In the genomic region with DNA sequence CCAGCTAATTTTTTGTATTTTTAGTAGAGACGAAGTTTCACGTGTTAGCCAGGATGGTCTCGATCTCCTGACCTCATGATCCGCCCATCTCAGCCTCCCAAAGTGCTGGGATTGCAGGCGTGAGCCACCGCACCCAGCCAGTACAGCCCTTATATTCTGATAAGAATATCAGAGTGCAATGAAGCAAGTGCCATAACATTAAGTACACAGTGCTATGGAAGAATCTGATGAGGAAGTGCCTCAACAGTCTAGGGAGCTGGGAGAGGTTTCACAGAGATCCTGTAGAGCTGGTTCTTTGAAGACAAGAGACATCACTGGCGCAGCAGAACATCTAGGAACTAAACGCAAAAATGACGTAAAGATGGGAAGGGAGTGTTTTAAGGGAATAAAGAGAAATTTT, we compare ENCODE assay signal across 13 cellular contexts. TPM values are rescaled to one million over a fixed set of nuclear protein-coding genes. Genes with fewer than 3 reads are reported as not detected.
DNase-seq lines count a peak whose midpoint lies in the region; ATAC-seq, FAIRE-seq and TF ChIP-seq lines count a peak whose summit lies in the region.
"Had no signal": no experiment of that assay in that cellular context is flagged by ENCODE, and none has a peak within 500 bp of the region (broad histone marks: within the 10 kb centered on the region; RNA-seq: fewer than 3 reads in every experiment).

No MANE protein-coding gene starts in this region.

- SMC1A ChIA-PET in GM12878 (lab: Charles Lee; ENCODE audit: uncharacterized antibody, unreplicated experiment), result interaction anchor here (0.6 to 1.1 kb wide), 2 partner anchors 8 to 250 kb away, joined by 3 read pairs; no protein-coding TSS in a partner anchor

- H4K20me1 ChIP-seq in HCT116 (ENCODE audit: insufficient read depth) (no peaks in the 10 kb centered on the region), GM12878 (ENCODE audit: control insufficient read depth, insufficient read depth) (no peaks in the 10 kb centered on the region)

- H3K4me1 Mint-ChIP-seq in CD14-positive monocyte, result peaks cover 43% of the 10 kb centered on the region
- peaks cover 19 to 65% (median 51%) of the 10 kb centered on the region in 4 donors for H3K4me1 Mint-ChIP-seq in naive thymus-derived CD8-positive, alpha-beta T cell

- intact Hi-C loops in CD14-positive monocyte (cut with micrococcal nuclease) (loop anchor here (2.0 to 10.0 kb wide), 2 partner anchors 65 kb away; partner anchors contain the start of gene FBXO7 (in 2 of the 2)), HCT116 (cut with micrococcal nuclease) (no loop called here), GM12878 (cut with micrococcal nuclease; ENCODE audit: unreplicated experiment) (no loop called here)

- no peak for TF ChIP-seq POLR2A in HCT116 (IDR thresholded peaks at IDR 0.05; ENCODE audit: borderline replicate concordance, extremely low read depth, insufficient read depth, insufficient read length)
- TF ChIP-seq POLR2A in GM12878 (IDR thresholded peaks at IDR 0.05; ENCODE audit: low read depth, low read length), result no peak

- in situ Hi-C loops in GM12878 (cut with MboI) (no loop called here), brain microvascular endothelial cell (cut with HindIII; ENCODE audit: low pct_ligation_motif_present, low sequenced_read_pairs) (no loop called here)

- no peaks in the 10 kb centered on the region for H3K27me3 Mint-ChIP-seq in CD14-positive monocyte (ENCODE audit: low read depth in 3 of 3)
- H3K27me3 Mint-ChIP-seq in naive thymus-derived CD8-positive, alpha-beta T cell, result no peaks in the 10 kb centered on the region

- no peaks in the 10 kb centered on the region for H3K9me3 ChIP-seq in HCT116 (ENCODE audit: control insufficient read depth in 1 of 2, insufficient read depth in 1 of 2, low read depth in 1 of 2, low read length in 2 of 2)
- no peaks in the 10 kb centered on the region for H3K9me3 ChIP-seq in GM12878 (replicated peaks; ENCODE audit: control insufficient read depth, insufficient read depth, low read length)

- DNase-seq in CD14-positive monocyte (ENCODE audit: low spot score), result no peak
- no peak for DNase-seq in HCT116 (ENCODE audit: low read depth, low spot score)
- DNase-seq in GM12878 (ENCODE audit: low read depth, low spot score), result no peak
- DNase-seq in naive thymus-derived CD8-positive, alpha-beta T cell, result no peak
- no peak for DNase-seq in NK-92 (lab: John Stamatoyannopoulos, UW; ENCODE audit: unreplicated experiment)
- DNase-seq in stimulated activated CD4-positive, alpha-beta T cell treated with anti-CD3 and anti-CD28 coated beads, Interleukin-1b, Interleukin-23, amount 100 ng/mL, for 48 hours, result no peak
- DNase-seq in brain microvascular endothelial cell, result no peak
- DNase-seq: activated naive CD4-positive, alpha-beta T cell; dorsolateral prefrontal cortex; midbrain; NCI-H1105 treated with DMSO at 0.1 percent for 48 hours had no signal

- CTCF ChIA-PET in HCT116 (lab: Charles Lee) (no interaction called here), GM12878 (lab: Yijun Ruan, JAX) (interaction anchor here (1.0 to 3.8 kb wide), 2 partner anchors 17 to 65 kb away, joined by 3 to 39 read pairs; partner anchors contain the start of gene FBXO7)

- TF ChIP-seq RAD21 in HCT116 (IDR thresholded peaks at IDR 0.05; ENCODE audit: low read depth) (no peak), GM12878 (IDR thresholded peaks at IDR 0.05; ENCODE audit: insufficient read depth, low read depth, low read length) (no peak)

- H3K36me3 Mint-ChIP-seq in CD14-positive monocyte, result peaks cover 30 to 31% of the 10 kb centered on the region in 2 donors
- peaks cover 0 to 43% (median 13%) of the 10 kb centered on the region in 3 donors for H3K36me3 Mint-ChIP-seq in naive thymus-derived CD8-positive, alpha-beta T cell

- no peak for TF ChIP-seq CTCF in CD14-positive monocyte (IDR thresholded peaks at IDR 0.05)
- TF ChIP-seq CTCF in HCT116 (IDR thresholded peaks at IDR 0.05 in 2 of 3, conservative IDR thresholded peaks at IDR 0.05 in 1 of 3; ENCODE audit: borderline replicate concordance in 1 of 3, insufficient read depth in 1 of 3, low read depth in 2 of 3, low read length in 2 of 3), result no peak
- TF ChIP-seq CTCF in GM12878 (IDR thresholded peaks at IDR 0.05 in 2 of 3, conservative IDR thresholded peaks at IDR 0.05 in 1 of 3; ENCODE audit: control insufficient read depth in 2 of 3, extremely low read depth in 1 of 3, insufficient read depth in 1 of 3, low read depth in 3 of 3, low read length in 3 of 3), result no peak
- no peak for TF ChIP-seq CTCF in brain microvascular endothelial cell (IDR thresholded peaks at IDR 0.05; ENCODE audit: low read depth, low read length, missing control alignments)

- no peak overlapping the region for H3K27ac ChIP-seq in HCT116 (ENCODE audit: low read depth, low read length)
- no peak overlapping the region for H3K27ac ChIP-seq in GM12878 (ENCODE audit: control insufficient read depth, insufficient read depth)
- H3K27ac ChIP-seq in brain microvascular endothelial cell, result no peak overlapping the region

- H3K4me2 ChIP-seq in HCT116 (ENCODE audit: low read length) (peak overlapping the region; percentile 75; the same call in 1 of the 2 replicates), GM12878 (ENCODE audit: control insufficient read depth, insufficient read depth) (peak overlapping the region; percentile 84)

- no peak for ATAC-seq in HCT116
- no peak for ATAC-seq in GM12878
- no peak for ATAC-seq in naive thymus-derived CD8-positive, alpha-beta T cell
- ATAC-seq in HG02571 (IDR thresholded peaks at IDR 0.05; ENCODE audit: unreplicated experiment), result no peak

- no peak overlapping the region for H3K4me3 ChIP-seq in HCT116 (replicated peaks in 1 of 2; ENCODE audit: low read depth in 1 of 2, low read length in 2 of 2)
- peak overlapping the region; percentile 81; the same call in 1 of the 2 replicates for H3K4me3 ChIP-seq in GM12878
- no peak overlapping the region for H3K4me3 ChIP-seq in brain microvascular endothelial cell (ENCODE audit: low read depth, low read length)

- POLR2A ChIA-PET in HCT116 (lab: Charles Lee), result no interaction called here
- POLR2A ChIA-PET in GM12878 (lab: Charles Lee), result no interaction called here
- POLR2A ChIA-PET in naive thymus-derived CD8-positive, alpha-beta T cell (lab: Charles Lee), result no interaction called here

- H3K79me2 ChIP-seq in HCT116 (ENCODE audit: insufficient read depth, low read length) (peaks cover 54% of the 10 kb centered on the region), GM12878 (ENCODE audit: control insufficient read depth, insufficient read depth, low read length) (peaks cover 29% of the 10 kb centered on the region)

- no peaks in the 10 kb centered on the region for H3K9me3 Mint-ChIP-seq in CD14-positive monocyte
- H3K9me3 Mint-ChIP-seq in naive thymus-derived CD8-positive, alpha-beta T cell, result no peaks in the 10 kb centered on the region

- peaks cover 25 to 29% of the 10 kb centered on the region in 2 experiments; a peak in 3 of 4 replicates for H3K36me3 ChIP-seq in HCT116 (ENCODE audit: control insufficient read depth in 1 of 2, insufficient read depth in 2 of 2, low read length in 2 of 2)
- peaks cover 0 to 3% of the 10 kb centered on the region in 2 experiments; a peak in 3 of 4 replicates for H3K36me3 ChIP-seq in GM12878 (ENCODE audit: control insufficient read depth in 2 of 2, insufficient read depth in 2 of 2, low read length in 1 of 2)
- H3K36me3 ChIP-seq in brain microvascular endothelial cell (replicated peaks), result peaks cover 29% of the 10 kb centered on the region

- RAD21 ChIA-PET in HCT116 (lab: Charles Lee; ENCODE audit: low non-redundant PET in 1 of 2, low total read pairs in 2 of 2, uncharacterized antibody in 2 of 2, unreplicated experiment in 2 of 2) (no interaction called here), GM12878 (lab: Charles Lee; ENCODE audit: unreplicated experiment) (interaction anchor here (0.7 kb wide), 1 partner anchor 72 kb away, joined by 3 read pairs; no protein-coding TSS in a partner anchor)

- no peak for FAIRE-seq in GM12878 (lab: Jason Lieb, UNC)
- FAIRE-seq: TTC549 had no signal

- H3K4me3 Mint-ChIP-seq in CD14-positive monocyte, result peak overlapping the region in 1 of 2 donors; percentile 13
- H3K4me3 Mint-ChIP-seq in naive thymus-derived CD8-positive, alpha-beta T cell, result peak overlapping the region; percentile 94 to 99 (median 98)

- no peak for TF ChIP-seq EP300 in GM12878 (IDR thresholded peaks at IDR 0.05; ENCODE audit: borderline replicate concordance in 1 of 2, control insufficient read depth in 1 of 2, low read depth in 2 of 2, low read length in 2 of 2)

- WGBS in GM12878 (ENCODE audit: insufficient coverage, insufficient replicate concordance, low lambda C conversion rate, missing lambda C conversion rate), result 95% methylated on average over 9 of the region's 9 CpGs

- H3K4me1 ChIP-seq in HCT116 (ENCODE audit: control insufficient read depth in 1 of 2, insufficient read depth in 2 of 2, low read length in 2 of 2) (peaks cover 12 to 21% of the 10 kb centered on the region in 2 experiments; a peak in 2 of 4 replicates), GM12878 (ENCODE audit: control insufficient read depth, insufficient read depth, low read length) (peaks cover 17% of the 10 kb centered on the region; the same call in 1 of the 2 replicates)

- H3K27me3 ChIP-seq in HCT116 (ENCODE audit: insufficient read depth, low read length) (no peaks in the 10 kb centered on the region), GM12878 (replicated peaks in 1 of 2; ENCODE audit: control insufficient read depth in 2 of 2, insufficient read depth in 2 of 2, low read length in 1 of 2) (no peaks in the 10 kb centered on the region), brain microvascular endothelial cell (replicated peaks) (no peaks in the 10 kb centered on the region)
- H3K27me3 ChIP-seq: dorsolateral prefrontal cortex had no signal

- H3K9ac ChIP-seq in HCT116 (ENCODE audit: low read length) (no peak overlapping the region), GM12878 (ENCODE audit: control insufficient read depth, insufficient read depth, low read length) (no peak overlapping the region)

- H3K9me2 ChIP-seq in HCT116 (ENCODE audit: insufficient read depth), result no peaks in the 10 kb centered on the region

- peak overlapping the region in 4 of 7 donors; percentile 3 to 41 (median 30) for H3K27ac Mint-ChIP-seq in CD14-positive monocyte
- peak overlapping the region in 9 of 10 donors; percentile 3 to 83 (median 14) for H3K27ac Mint-ChIP-seq in naive thymus-derived CD8-positive, alpha-beta T cell

- BruUV-seq in HCT116 (replicated peaks; lab: Mats Ljungman, UMichigan) (no TSS peak), GM12878 (replicated peaks; lab: Mats Ljungman, UMichigan) (no TSS peak)

- H2AFZ ChIP-seq in HCT116 (ENCODE audit: low read depth, low read length, poor library complexity, severe bottlenecking) (no peak overlapping the region), GM12878 (ENCODE audit: control insufficient read depth, low read depth, low read length) (no peak overlapping the region)

RNA-seq across cellular contexts. Expression of gene RTCB, which starts 2.1 kb away (rescaled TPM):
- 100 to 1,000 TPM; 104 to 106 TPM for polyA plus RNA-seq in CD14-positive monocyte
- total RNA-seq in HCT116 (2021; ENCODE audit: unreplicated experiment), result 50.9 TPM
- polyA plus RNA-seq in HCT116 (2012), result 49.0 and 53.5 TPM in 2 replicates
- 100 and 115 TPM in 2 replicates for total RNA-seq in GM12878 (2013; cell fraction: nucleolus; rRNA removed)
- 88.4 and 98.7 TPM in 2 replicates for total RNA-seq in GM12878 (2014; rRNA removed)
- 102 and 104 TPM in 2 replicates for total RNA-seq in GM12878 (2014; rRNA removed; fragmentation: Illumina TruSeq; extraction: Trizol)
- 84.4 and 89.9 TPM in 2 replicates for total RNA-seq in GM12878 (2021)
- 49.0 TPM for polyA plus RNA-seq in GM12878 (2011; ENCODE audit: low read depth)
- polyA plus RNA-seq in GM12878 (2011; rRNA removed), result 192 and 197 TPM in 2 replicates
- polyA plus RNA-seq in GM12878 (2011; cell fraction: cytosol; rRNA removed), result 132 and 139 TPM in 2 replicates
- polyA plus RNA-seq in GM12878 (2011; cell fraction: nucleus; rRNA removed), result 87.9 and 118 TPM in 2 replicates
- polyA plus RNA-seq in GM12878 (2012), result 53.8 and 56.4 TPM in 2 replicates
- 102 and 116 TPM in 2 replicates for polyA plus RNA-seq in GM12878 (2014; fragmentation: Illumina TruSeq; extraction: Trizol)
- 100 to 1,000 TPM; 108 to 203 TPM for polyA plus RNA-seq in GM12878 (2014; fragmentation: Nextera tagmentation; extraction: Ambion mirVana)
- polyA plus RNA-seq in GM12878 (2014; rRNA removed), result 85.3 and 92.2 TPM in 2 replicates
- 100 to 1,000 TPM; 142 to 145 TPM for polyA plus RNA-seq in GM12878 (2016; fragmentation: Nextera tagmentation; extraction: Ambion mirVana)
- polyA minus RNA-seq in GM12878 (2011; rRNA and poly(A)+ RNA removed), result 129 and 161 TPM in 2 replicates
- 23.0 and 28.9 TPM in 2 replicates for polyA minus RNA-seq in GM12878 (2011; cell fraction: cytosol; rRNA and poly(A)+ RNA removed)
- polyA minus RNA-seq in GM12878 (2011; cell fraction: nucleus; rRNA and poly(A)+ RNA removed), result 29.6 and 41.6 TPM in 2 replicates
- 10 to 100 TPM; 54.7 to 57.9 TPM for total RNA-seq in naive thymus-derived CD8-positive, alpha-beta T cell
- polyA plus RNA-seq in naive thymus-derived CD8-positive, alpha-beta T cell, result 100 to 1,000 TPM; 103 to 109 (median 106) TPM

RNA-seq across cellular contexts. Expression of gene RFPL3, which starts 52.3 kb away (rescaled TPM):
- not detected for polyA plus RNA-seq in CD14-positive monocyte
- not detected for total RNA-seq in HCT116 (2021; ENCODE audit: unreplicated experiment)
- polyA plus RNA-seq in HCT116 (2012), result not detected in 2 replicates
- not detected in 2 replicates for total RNA-seq in GM12878 (2013; cell fraction: nucleolus; rRNA removed)
- not detected in 2 replicates for total RNA-seq in GM12878 (2014; rRNA removed)
- not detected in 2 replicates for total RNA-seq in GM12878 (2014; rRNA removed; fragmentation: Illumina TruSeq; extraction: Trizol)
- total RNA-seq in GM12878 (2021), result not detected in 2 replicates
- not detected for polyA plus RNA-seq in GM12878 (2011; ENCODE audit: low read depth)
- not detected in 2 replicates for polyA plus RNA-seq in GM12878 (2011; rRNA removed)
- polyA plus RNA-seq in GM12878 (2011; cell fraction: cytosol; rRNA removed), result not detected in 2 replicates
- polyA plus RNA-seq in GM12878 (2011; cell fraction: nucleus; rRNA removed), result not detected in 2 replicates
- not detected in 2 replicates for polyA plus RNA-seq in GM12878 (2012)
- polyA plus RNA-seq in GM12878 (2014; fragmentation: Illumina TruSeq; extraction: Trizol), result not detected in 2 replicates
- polyA plus RNA-seq in GM12878 (2014; fragmentation: Nextera tagmentation; extraction: Ambion mirVana), result not detected
- polyA plus RNA-seq in GM12878 (2014; rRNA removed), result not detected in 2 replicates
- polyA plus RNA-seq in GM12878 (2016; fragmentation: Nextera tagmentation; extraction: Ambion mirVana), result not detected
- not detected in 2 replicates for polyA minus RNA-seq in GM12878 (2011; rRNA and poly(A)+ RNA removed)
- not detected in 2 replicates for polyA minus RNA-seq in GM12878 (2011; cell fraction: cytosol; rRNA and poly(A)+ RNA removed)
- polyA minus RNA-seq in GM12878 (2011; cell fraction: nucleus; rRNA and poly(A)+ RNA removed), result not detected in 2 replicates
- not detected for total RNA-seq in naive thymus-derived CD8-positive, alpha-beta T cell
- not detected for polyA plus RNA-seq in naive thymus-derived CD8-positive, alpha-beta T cell

RNA-seq across cellular contexts. Expression of gene BPIFC, which starts 54.3 kb away (rescaled TPM):
- not detected for polyA plus RNA-seq in CD14-positive monocyte
- total RNA-seq in HCT116 (2021; ENCODE audit: unreplicated experiment), result not detected
- not detected in 2 replicates for polyA plus RNA-seq in HCT116 (2012)
- total RNA-seq in GM12878 (2013; cell fraction: nucleolus; rRNA removed), result not detected in 2 replicates
- 0.11 TPM in 1 of 2 replicates, not detected in the other for total RNA-seq in GM12878 (2014; rRNA removed)
- not detected in 2 replicates for total RNA-seq in GM12878 (2014; rRNA removed; fragmentation: Illumina TruSeq; extraction: Trizol)
- total RNA-seq in GM12878 (2021), result not detected in 2 replicates
- not detected for polyA plus RNA-seq in GM12878 (2011; ENCODE audit: low read depth)
- 0.04 TPM in 1 of 2 replicates, not detected in the other for polyA plus RNA-seq in GM12878 (2011; rRNA removed)
- not detected in 2 replicates for polyA plus RNA-seq in GM12878 (2011; cell fraction: cytosol; rRNA removed)
- polyA plus RNA-seq in GM12878 (2011; cell fraction: nucleus; rRNA removed), result not detected in 2 replicates
- polyA plus RNA-seq in GM12878 (2012), result not detected in 2 replicates
- not detected in 2 replicates for polyA plus RNA-seq in GM12878 (2014; fragmentation: Illumina TruSeq; extraction: Trizol)
- under 1 TPM in 1 of 2 experiments, not detected in 1; 0.35 TPM for polyA plus RNA-seq in GM12878 (2014; fragmentation: Nextera tagmentation; extraction: Ambion mirVana)
- polyA plus RNA-seq in GM12878 (2014; rRNA removed), result not detected in 2 replicates
- not detected for polyA plus RNA-seq in GM12878 (2016; fragmentation: Nextera tagmentation; extraction: Ambion mirVana)
- not detected in 2 replicates for polyA minus RNA-seq in GM12878 (2011; rRNA and poly(A)+ RNA removed)
- not detected in 2 replicates for polyA minus RNA-seq in GM12878 (2011; cell fraction: cytosol; rRNA and poly(A)+ RNA removed)
- polyA minus RNA-seq in GM12878 (2011; cell fraction: nucleus; rRNA and poly(A)+ RNA removed), result not detected in 2 replicates
- not detected for total RNA-seq in naive thymus-derived CD8-positive, alpha-beta T cell
- not detected for polyA plus RNA-seq in naive thymus-derived CD8-positive, alpha-beta T cell

Comparison
In these comparisons a context has a peak if more than half of its experiments do, and no peak if none do; other contexts are left out.
1. intact Hi-C loops: an anchor here in CD14-positive monocyte (2.0 to 10.0 kb wide); none called in HCT116 and GM12878.